Comparison of ENCODE assay signal across 8 cellular contexts in the genomic region with DNA sequence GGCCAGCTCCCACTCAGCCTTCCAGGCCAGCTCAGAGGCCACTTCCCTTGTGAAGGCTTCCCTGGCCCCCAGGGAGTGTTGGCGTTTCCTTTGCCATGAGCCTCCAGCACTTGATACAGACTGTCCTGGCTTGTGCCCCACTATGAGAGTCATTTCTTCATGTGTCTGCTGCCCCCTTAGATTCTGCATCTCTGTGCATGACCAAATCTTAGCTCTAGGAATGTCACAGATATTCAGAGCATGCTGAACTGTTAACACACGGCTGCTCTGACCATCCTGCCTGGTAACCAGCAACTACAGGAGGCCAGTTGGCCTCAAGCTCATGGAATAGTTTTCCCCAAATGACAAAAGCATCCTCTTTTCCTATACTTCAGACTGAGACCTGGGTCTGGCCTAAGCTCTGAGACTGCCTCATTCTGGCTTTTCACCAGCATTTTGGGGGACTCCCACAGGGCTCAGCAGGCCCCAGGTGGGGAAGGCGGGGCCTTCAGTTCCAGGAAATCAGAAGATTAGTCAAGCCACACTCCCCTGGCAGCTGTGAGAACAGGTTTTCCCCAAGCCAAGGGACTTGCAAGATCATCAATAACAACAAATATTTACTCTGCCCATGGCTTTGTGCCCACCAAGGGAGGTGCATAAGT.
DNase-seq lines count a peak whose midpoint lies in the region; ATAC-seq and TF ChIP-seq lines count a peak whose summit lies in the region.

No MANE protein-coding gene starts in this region.

- peaks cover 93% of the 10 kb centered on the region for H3K4me1 Mint-ChIP-seq in activated T-cell treated with anti-CD3 and anti-CD28 coated beads, Interleukin-2, amount 50 U/mL, for 72 hours (ENCODE audit: low read depth)
- H3K4me1 Mint-ChIP-seq in neural progenitor cell (peaks cover 26% of the 10 kb centered on the region), osteocyte (ENCODE audit: unreplicated experiment) (peaks cover 50% of the 10 kb centered on the region)

- peaks cover 28% of the 10 kb centered on the region for H3K27me3 ChIP-seq in neural progenitor cell

- no peak overlapping the region for H3K4me2 ChIP-seq in neural progenitor cell

- H3K79me2 ChIP-seq in neural progenitor cell (ENCODE audit: low read depth), result no peaks in the 10 kb centered on the region

- no peaks in the 10 kb centered on the region for H3K36me3 ChIP-seq in neural progenitor cell

- TF ChIP-seq CTCF in neural progenitor cell (IDR thresholded peaks at IDR 0.05), result no peak
- TF ChIP-seq CTCF in osteocyte (IDR thresholded peaks at IDR 0.05), result no peak

- H3K27ac Mint-ChIP-seq in activated T-cell treated with anti-CD3 and anti-CD28 coated beads, Interleukin-2, amount 50 U/mL, for 72 hours, result peak overlapping the region; percentile 86
- H3K27ac Mint-ChIP-seq in neural progenitor cell (peak overlapping the region; percentile 57), osteocyte (ENCODE audit: unreplicated experiment) (no peak overlapping the region)

- no peaks in the 10 kb centered on the region for H3K9me3 ChIP-seq in neural progenitor cell (ENCODE audit: low read depth)

- no peak overlapping the region for H3K9ac ChIP-seq in neural progenitor cell

- H3K4me1 ChIP-seq in neural progenitor cell, result peaks cover 11% of the 10 kb centered on the region

- H3K4me3 ChIP-seq in neural progenitor cell, result no peak overlapping the region

- peak overlapping the region; percentile 56 to 62 for H3K4me3 Mint-ChIP-seq in activated T-cell treated with anti-CD3 and anti-CD28 coated beads, Interleukin-2, amount 50 U/mL, for 72 hours
- peak overlapping the region; percentile 46 for H3K4me3 Mint-ChIP-seq in neural progenitor cell
- no peak overlapping the region for H3K4me3 Mint-ChIP-seq in osteocyte (ENCODE audit: unreplicated experiment)

- H3F3A ChIP-seq in neural progenitor cell (ENCODE audit: low read depth), result no peaks in the 10 kb centered on the region

- H4K20me1 ChIP-seq in neural progenitor cell (ENCODE audit: low read depth), result no peaks in the 10 kb centered on the region

- H3K9me3 Mint-ChIP-seq in activated T-cell treated with anti-CD3 and anti-CD28 coated beads, Interleukin-2, amount 50 U/mL, for 72 hours, result no peaks in the 10 kb centered on the region
- H3K9me3 Mint-ChIP-seq in neural progenitor cell, result no peaks in the 10 kb centered on the region
- no peaks in the 10 kb centered on the region for H3K9me3 Mint-ChIP-seq in osteocyte (ENCODE audit: unreplicated experiment)

- DNase-seq in activated gamma-delta T cell treated with Interleukin-2 at 50 U/mL for 16 hours (peak; percentile 37), activated gamma-delta T cell (lab: John Stamatoyannopoulos, UW) (no peak), NAMALWA (ENCODE audit: low spot score) (peak; percentile 66), neural progenitor cell (ENCODE audit: low spot score) (peak; percentile 37), osteocyte (ENCODE audit: extremely low spot score, unreplicated experiment) (no peak), SK-N-DZ (ENCODE audit: low spot score) (no peak)
- peak; percentile 79 to 83 for DNase-seq in activated T-cell treated with anti-CD3 and anti-CD28 coated beads, Interleukin-2, amount 50 U/mL, for 72 hours

- no peaks in the 10 kb centered on the region for H3K27me3 Mint-ChIP-seq in activated T-cell treated with anti-CD3 and anti-CD28 coated beads, Interleukin-2, amount 50 U/mL, for 72 hours (ENCODE audit: low read depth)
- H3K27me3 Mint-ChIP-seq in neural progenitor cell (ENCODE audit: insufficient read depth, low read depth) (peaks cover 8% of the 10 kb centered on the region), osteocyte (ENCODE audit: unreplicated experiment) (no peaks in the 10 kb centered on the region)

- no peak overlapping the region for H3K27ac ChIP-seq in neural progenitor cell

- no peaks in the 10 kb centered on the region for H3K36me3 Mint-ChIP-seq in activated T-cell treated with anti-CD3 and anti-CD28 coated beads, Interleukin-2, amount 50 U/mL, for 72 hours (ENCODE audit: insufficient read depth in 2 of 2)
- H3K36me3 Mint-ChIP-seq in neural progenitor cell, result no peaks in the 10 kb centered on the region
- H3K36me3 Mint-ChIP-seq in osteocyte (ENCODE audit: unreplicated experiment), result no peaks in the 10 kb centered on the region

- H2AFZ ChIP-seq in neural progenitor cell (replicated peaks), result no peak overlapping the region

- peak; percentile 75 to 78 for ATAC-seq in activated T-cell treated with anti-CD3 and anti-CD28 coated beads, Interleukin-2, amount 50 U/mL, for 72 hours (replicated peaks in 1 of 2)
- no peak for ATAC-seq in SK-N-SH treated with all-trans-retinoic acid at 6 μM for 48 hours

TF ChIP-seq in SK-N-SH treated with all-trans-retinoic acid at 6 μM for 48 hours, 23 proteins besides CTCF, POLR2A, EP300 and RAD21:
- TF ChIP-seq, protein P1, sequence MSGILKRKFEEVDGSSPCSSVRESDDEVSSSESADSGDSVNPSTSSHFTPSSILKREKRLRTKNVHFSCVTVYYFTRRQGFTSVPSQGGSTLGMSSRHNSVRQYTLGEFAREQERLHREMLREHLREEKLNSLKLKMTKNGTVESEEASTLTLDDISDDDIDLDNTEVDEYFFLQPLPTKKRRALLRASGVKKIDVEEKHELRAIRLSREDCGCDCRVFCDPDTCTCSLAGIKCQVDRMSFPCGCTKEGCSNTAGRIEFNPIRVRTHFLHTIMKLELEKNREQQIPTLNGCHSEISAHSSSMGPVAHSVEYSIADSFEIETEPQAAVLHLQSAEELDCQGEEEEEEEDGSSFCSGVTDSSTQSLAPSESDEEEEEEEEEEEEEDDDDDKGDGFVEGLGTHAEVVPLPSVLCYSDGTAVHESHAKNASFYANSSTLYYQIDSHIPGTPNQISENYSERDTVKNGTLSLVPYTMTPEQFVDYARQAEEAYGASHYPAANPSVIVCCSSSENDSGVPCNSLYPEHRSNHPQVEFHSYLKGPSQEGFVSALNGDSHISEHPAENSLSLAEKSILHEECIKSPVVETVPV (CRISPR knock-in tag; IDR thresholded peaks at IDR 0.05), result no peak
- TF ChIP-seq ZC3H10 (CRISPR knock-in tag; IDR thresholded peaks at IDR 0.05) (no peak), ZNF70 (CRISPR knock-in tag; IDR thresholded peaks at IDR 0.05) (no peak), CSDC2 (CRISPR knock-in tag; IDR thresholded peaks at IDR 0.05) (no peak), ISL1 (CRISPR knock-in tag; IDR thresholded peaks at IDR 0.05) (no peak), SNAI2 (CRISPR knock-in tag; IDR thresholded peaks at IDR 0.05) (no peak), ESRRG (CRISPR knock-in tag; IDR thresholded peaks at IDR 0.05) (no peak), ZNF565 (CRISPR knock-in tag; conservative IDR thresholded peaks at IDR 0.05; ENCODE audit: low read depth) (no peak), TOX (CRISPR knock-in tag; IDR thresholded peaks at IDR 0.05; ENCODE audit: borderline replicate concordance) (no peak)
- TF ChIP-seq, protein P2, sequence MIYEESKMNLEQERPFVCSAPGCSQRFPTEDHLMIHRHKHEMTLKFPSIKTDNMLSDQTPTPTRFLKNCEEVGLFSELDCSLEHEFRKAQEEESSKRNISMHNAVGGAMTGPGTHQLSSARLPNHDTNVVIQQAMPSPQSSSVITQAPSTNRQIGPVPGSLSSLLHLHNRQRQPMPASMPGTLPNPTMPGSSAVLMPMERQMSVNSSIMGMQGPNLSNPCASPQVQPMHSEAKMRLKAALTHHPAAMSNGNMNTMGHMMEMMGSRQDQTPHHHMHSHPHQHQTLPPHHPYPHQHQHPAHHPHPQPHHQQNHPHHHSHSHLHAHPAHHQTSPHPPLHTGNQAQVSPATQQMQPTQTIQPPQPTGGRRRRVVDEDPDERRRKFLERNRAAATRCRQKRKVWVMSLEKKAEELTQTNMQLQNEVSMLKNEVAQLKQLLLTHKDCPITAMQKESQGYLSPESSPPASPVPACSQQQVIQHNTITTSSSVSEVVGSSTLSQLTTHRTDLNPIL (CRISPR knock-in tag; IDR thresholded peaks at IDR 0.05; ENCODE audit: low read depth), result no peak
- TF ChIP-seq, protein P3, sequence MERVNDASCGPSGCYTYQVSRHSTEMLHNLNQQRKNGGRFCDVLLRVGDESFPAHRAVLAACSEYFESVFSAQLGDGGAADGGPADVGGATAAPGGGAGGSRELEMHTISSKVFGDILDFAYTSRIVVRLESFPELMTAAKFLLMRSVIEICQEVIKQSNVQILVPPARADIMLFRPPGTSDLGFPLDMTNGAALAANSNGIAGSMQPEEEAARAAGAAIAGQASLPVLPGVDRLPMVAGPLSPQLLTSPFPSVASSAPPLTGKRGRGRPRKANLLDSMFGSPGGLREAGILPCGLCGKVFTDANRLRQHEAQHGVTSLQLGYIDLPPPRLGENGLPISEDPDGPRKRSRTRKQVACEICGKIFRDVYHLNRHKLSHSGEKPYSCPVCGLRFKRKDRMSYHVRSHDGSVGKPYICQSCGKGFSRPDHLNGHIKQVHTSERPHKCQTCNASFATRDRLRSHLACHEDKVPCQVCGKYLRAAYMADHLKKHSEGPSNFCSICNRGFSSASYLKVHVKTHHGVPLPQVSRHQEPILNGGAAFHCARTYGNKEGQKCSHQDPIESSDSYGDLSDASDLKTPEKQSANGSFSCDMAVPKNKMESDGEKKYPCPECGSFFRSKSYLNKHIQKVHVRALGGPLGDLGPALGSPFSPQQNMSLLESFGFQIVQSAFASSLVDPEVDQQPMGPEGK (CRISPR knock-in tag; IDR thresholded peaks at IDR 0.05; ENCODE audit: borderline replicate concordance), result no peak
- TF ChIP-seq, protein P4, sequence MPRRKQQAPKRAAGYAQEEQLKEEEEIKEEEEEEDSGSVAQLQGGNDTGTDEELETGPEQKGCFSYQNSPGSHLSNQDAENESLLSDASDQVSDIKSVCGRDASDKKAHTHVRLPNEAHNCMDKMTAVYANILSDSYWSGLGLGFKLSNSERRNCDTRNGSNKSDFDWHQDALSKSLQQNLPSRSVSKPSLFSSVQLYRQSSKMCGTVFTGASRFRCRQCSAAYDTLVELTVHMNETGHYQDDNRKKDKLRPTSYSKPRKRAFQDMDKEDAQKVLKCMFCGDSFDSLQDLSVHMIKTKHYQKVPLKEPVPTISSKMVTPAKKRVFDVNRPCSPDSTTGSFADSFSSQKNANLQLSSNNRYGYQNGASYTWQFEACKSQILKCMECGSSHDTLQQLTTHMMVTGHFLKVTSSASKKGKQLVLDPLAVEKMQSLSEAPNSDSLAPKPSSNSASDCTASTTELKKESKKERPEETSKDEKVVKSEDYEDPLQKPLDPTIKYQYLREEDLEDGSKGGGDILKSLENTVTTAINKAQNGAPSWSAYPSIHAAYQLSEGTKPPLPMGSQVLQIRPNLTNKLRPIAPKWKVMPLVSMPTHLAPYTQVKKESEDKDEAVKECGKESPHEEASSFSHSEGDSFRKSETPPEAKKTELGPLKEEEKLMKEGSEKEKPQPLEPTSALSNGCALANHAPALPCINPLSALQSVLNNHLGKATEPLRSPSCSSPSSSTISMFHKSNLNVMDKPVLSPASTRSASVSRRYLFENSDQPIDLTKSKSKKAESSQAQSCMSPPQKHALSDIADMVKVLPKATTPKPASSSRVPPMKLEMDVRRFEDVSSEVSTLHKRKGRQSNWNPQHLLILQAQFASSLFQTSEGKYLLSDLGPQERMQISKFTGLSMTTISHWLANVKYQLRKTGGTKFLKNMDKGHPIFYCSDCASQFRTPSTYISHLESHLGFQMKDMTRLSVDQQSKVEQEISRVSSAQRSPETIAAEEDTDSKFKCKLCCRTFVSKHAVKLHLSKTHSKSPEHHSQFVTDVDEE (CRISPR knock-in tag; IDR thresholded peaks at IDR 0.05), result no peak

Comparison
In these comparisons a context has a peak if more than half of its experiments do, and no peak if none do; other contexts are left out.
1. DNase-seq: peak in activated gamma-delta T cell treated with Interleukin-2 at 50 U/mL for 16 hours (single experiment), NAMALWA (single experiment), activated T-cell treated with anti-CD3 and anti-CD28 coated beads, Interleukin-2, amount 50 U/mL, for 72 hours (2 of 2) and neural progenitor cell (single experiment); none in activated gamma-delta T cell (single experiment), osteocyte (single experiment) and SK-N-DZ (single experiment).